1 cellular context compared by ENCODE assay signal in the genomic region with DNA sequence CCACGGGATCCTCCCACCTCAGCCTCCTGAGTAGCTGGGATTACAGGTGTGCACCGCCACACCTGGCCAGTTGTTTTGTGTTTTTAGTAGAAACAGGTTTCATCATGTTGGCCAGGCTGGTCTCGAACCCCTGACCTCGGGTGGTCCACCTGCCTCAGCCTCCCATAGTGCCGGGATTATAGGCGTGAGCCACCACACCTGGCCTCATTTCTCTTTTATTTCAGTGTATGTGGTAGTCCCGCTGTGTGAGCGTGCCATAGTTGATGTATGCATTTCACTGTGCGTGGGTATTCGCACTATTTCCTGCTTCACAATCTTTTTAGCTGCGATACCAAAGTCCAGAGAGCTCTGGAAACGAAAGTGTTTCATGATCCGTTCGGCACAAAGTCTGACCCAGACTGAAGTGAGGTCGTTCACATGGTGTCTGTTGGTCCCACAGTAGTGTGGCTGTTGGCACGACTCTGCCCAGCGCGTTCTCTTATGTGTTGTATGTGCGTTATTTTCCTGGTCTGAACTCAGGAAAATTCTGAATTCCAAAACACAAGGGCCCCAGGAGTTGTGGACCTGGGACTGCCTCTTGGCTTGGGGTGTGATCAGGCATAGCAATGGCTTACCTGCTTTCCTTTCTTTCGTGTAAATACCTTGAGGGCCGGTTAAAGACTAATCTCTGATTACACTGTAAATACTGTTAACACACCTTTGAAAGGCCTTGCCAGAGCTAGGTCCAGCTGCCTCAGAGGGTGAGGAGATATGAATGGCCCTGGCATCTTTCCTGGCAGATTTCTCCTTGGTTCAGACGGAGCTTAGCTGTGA.
TF ChIP-seq lines count a peak whose summit lies in the region.

No MANE protein-coding gene starts in this region.

TF ChIP-seq in liver, 16 proteins besides CTCF, POLR2A, EP300 and RAD21 (continued from another document):
- TF ChIP-seq, protein P1, sequence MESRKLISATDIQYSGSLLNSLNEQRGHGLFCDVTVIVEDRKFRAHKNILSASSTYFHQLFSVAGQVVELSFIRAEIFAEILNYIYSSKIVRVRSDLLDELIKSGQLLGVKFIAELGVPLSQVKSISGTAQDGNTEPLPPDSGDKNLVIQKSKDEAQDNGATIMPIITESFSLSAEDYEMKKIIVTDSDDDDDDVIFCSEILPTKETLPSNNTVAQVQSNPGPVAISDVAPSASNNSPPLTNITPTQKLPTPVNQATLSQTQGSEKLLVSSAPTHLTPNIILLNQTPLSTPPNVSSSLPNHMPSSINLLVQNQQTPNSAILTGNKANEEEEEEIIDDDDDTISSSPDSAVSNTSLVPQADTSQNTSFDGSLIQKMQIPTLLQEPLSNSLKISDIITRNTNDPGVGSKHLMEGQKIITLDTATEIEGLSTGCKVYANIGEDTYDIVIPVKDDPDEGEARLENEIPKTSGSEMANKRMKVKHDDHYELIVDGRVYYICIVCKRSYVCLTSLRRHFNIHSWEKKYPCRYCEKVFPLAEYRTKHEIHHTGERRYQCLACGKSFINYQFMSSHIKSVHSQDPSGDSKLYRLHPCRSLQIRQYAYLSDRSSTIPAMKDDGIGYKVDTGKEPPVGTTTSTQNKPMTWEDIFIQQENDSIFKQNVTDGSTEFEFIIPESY (IDR thresholded peaks at IDR 0.05): no peak
TF ChIP-seq in liver: peak in this region for 11.
